Comparison of ENCODE assay signal across 25 cellular contexts in genomic region chr10:34172936-34173533, GRCh38.
DNase-seq lines count a peak whose midpoint lies in the region; ATAC-seq and TF ChIP-seq lines count a peak whose summit lies in the region.
"Had no signal": no experiment of that assay in that cellular context is flagged by ENCODE, and none has a peak within 500 bp of the region (broad histone marks: within the 10 kb centered on the region; RNA-seq: fewer than 3 reads in every experiment).

No MANE protein-coding gene starts in this region.

- peak overlapping the region; percentile 34; the same call in 1 of the 2 replicates for H3K4me2 ChIP-seq in PC-3 (ENCODE audit: low read length)

- H3K27me3 Mint-ChIP-seq in MCF 10A (ENCODE audit: insufficient read depth, unreplicated experiment): no peaks in the 10 kb centered on the region
- H3K27me3 Mint-ChIP-seq: effector memory CD8-positive, alpha-beta T cell had no signal

- H3K9me3 Mint-ChIP-seq in MCF 10A (ENCODE audit: unreplicated experiment): no peaks in the 10 kb centered on the region
- no peaks in the 10 kb centered on the region for H3K9me3 Mint-ChIP-seq in stimulated activated effector memory CD8-positive, alpha-beta T cell treated with anti-CD3 and anti-CD28 coated beads, Interleukin-12 subunit alpha, Interleukin-12 subunit beta, amount 100 ng/mL, for 72 hours
- H3K9me3 Mint-ChIP-seq: stimulated activated naive CD8-positive, alpha-beta T cell treated with anti-CD3 and anti-CD28 coated beads, Interleukin-15, Interleukin-2, amounts not matched to agents 100 ng/mL and 50 ng/mL, for 24 hours had no signal

- no peaks in the 10 kb centered on the region for H3F3A ChIP-seq in PC-3 (ENCODE audit: low read length, unreplicated experiment)

- peaks cover 11% of the 10 kb centered on the region for H3K4me1 Mint-ChIP-seq in MCF 10A (ENCODE audit: insufficient read depth, unreplicated experiment)
- H3K4me1 Mint-ChIP-seq in stimulated activated effector memory CD8-positive, alpha-beta T cell treated with anti-CD3 and anti-CD28 coated beads, Interleukin-12 subunit alpha, Interleukin-12 subunit beta, amount 100 ng/mL, for 72 hours: no peaks in the 10 kb centered on the region

- peaks cover 7% of the 10 kb centered on the region for H3K36me3 Mint-ChIP-seq in MCF 10A (ENCODE audit: insufficient read depth, unreplicated experiment)
- no peaks in the 10 kb centered on the region for H3K36me3 Mint-ChIP-seq in stimulated activated effector memory CD8-positive, alpha-beta T cell treated with anti-CD3 and anti-CD28 coated beads, Interleukin-12 subunit alpha, Interleukin-12 subunit beta, amount 100 ng/mL, for 72 hours
- H3K36me3 Mint-ChIP-seq: naive thymus-derived CD8-positive, alpha-beta T cell had no signal

- peak overlapping the region; percentile 76 for H3K27ac Mint-ChIP-seq in MCF 10A (ENCODE audit: low read depth, unreplicated experiment)
- H3K27ac Mint-ChIP-seq in stimulated activated effector memory CD8-positive, alpha-beta T cell treated with anti-CD3 and anti-CD28 coated beads, Interleukin-12 subunit alpha, Interleukin-12 subunit beta, amount 100 ng/mL, for 72 hours: no peak overlapping the region
- H3K27ac Mint-ChIP-seq: activated naive CD4-positive, alpha-beta T cell treated with anti-CD3 and anti-CD28 coated beads for 36 hours; effector memory CD8-positive, alpha-beta T cell; naive thymus-derived CD8-positive, alpha-beta T cell; stimulated activated naive CD8-positive, alpha-beta T cell treated with anti-CD3 and anti-CD28 coated beads, Interleukin-15, Interleukin-2, amounts not matched to agents 100 ng/mL and 50 ng/mL, for 24 hours had no signal

- POLR2A ChIA-PET in MCF 10A (lab: Yijun Ruan, JAX): no interaction called here
- POLR2A ChIA-PET in PC-3 (lab: Charles Lee; ENCODE audit: unreplicated experiment): no interaction called here

- H3K9me2 ChIP-seq in PC-3 (replicated peaks; ENCODE audit: low read length): no peaks in the 10 kb centered on the region

- intact Hi-C loops in MCF 10A (cut with micrococcal nuclease) (loop anchor here (5.0 kb wide), 1 partner anchor 841 kb away; the partner anchor contains the start of gene NRP1), breast epithelium (cut with DNase I; ENCODE audit: low total_unique reads) (no loop called here), PC-3 (cut with micrococcal nuclease) (no loop called here), sigmoid colon (cut with DNase I) (no loop called here)

- H3K36me3 ChIP-seq in breast epithelium: no peaks in the 10 kb centered on the region
- H3K36me3 ChIP-seq in PC-3 (ENCODE audit: low read depth, low read length): no peaks in the 10 kb centered on the region
- no peaks in the 10 kb centered on the region for H3K36me3 ChIP-seq in sigmoid colon
- H3K36me3 ChIP-seq: transverse colon had no signal

- DNase-seq in MCF 10A (ENCODE audit: unreplicated experiment) (peak; percentile 71), breast epithelium (ENCODE audit: low spot score in 2 of 2) (no peak), PC-3 (peak; percentile 55), fibroblast of mammary gland (ENCODE audit: low read depth) (peak; percentile 72), sigmoid colon (no peak), COR-L47 (lab: John Stamatoyannopoulos, UW) (no peak), NCI-H2227 (lab: John Stamatoyannopoulos, UW; ENCODE audit: unreplicated experiment) (no peak)
- no peak for DNase-seq in stimulated activated effector memory CD8-positive, alpha-beta T cell treated with anti-CD3 and anti-CD28 coated beads, Interleukin-12 subunit alpha, Interleukin-12 subunit beta, amount 100 ng/mL, for 72 hours (ENCODE audit: low spot score in 2 of 2)
- DNase-seq: activated CD4-positive, alpha-beta T cell treated with anti-CD3 and anti-CD28 coated beads, Interleukin-2, amount 50 U/mL, for 48 hours; activated naive CD4-positive, alpha-beta T cell treated with anti-CD3 and anti-CD28 coated beads for 36 hours; activated T-cell treated with anti-CD3 and anti-CD28 coated beads, Interleukin-2, amount 50 U/mL, for 1 hour; C1 segment of cervical spinal cord; effector memory CD8-positive, alpha-beta T cell; H7; hippocampal formation; IMR-90; islet precursor cell; MM.1S; naive thymus-derived CD8-positive, alpha-beta T cell; NCI-H2081; OCI-M1; SHP77 treated with DMSO at 0.1 percent for 48 hours; transverse colon had no signal

- WGBS in sigmoid colon, 2 donors: 77 to 80% methylated on average over 8 of the region's 8 CpGs

- no peaks in the 10 kb centered on the region for H3K27me3 ChIP-seq in breast epithelium
- no peaks in the 10 kb centered on the region for H3K27me3 ChIP-seq in PC-3 (ENCODE audit: low read length)
- no peaks in the 10 kb centered on the region for H3K27me3 ChIP-seq in sigmoid colon
- H3K27me3 ChIP-seq: foreskin keratinocyte, transverse colon had no signal

- no TSS peak for BruUV-seq in MCF 10A (replicated peaks; lab: Mats Ljungman, UMichigan)
- no TSS peak for BruUV-seq in PC-3 (replicated peaks; lab: Mats Ljungman, UMichigan)

- TF ChIP-seq CTCF in MCF 10A (IDR thresholded peaks at IDR 0.05; ENCODE audit: unreplicated experiment) (no peak), breast epithelium (IDR thresholded peaks at IDR 0.05) (no peak), PC-3 (conservative IDR thresholded peaks at IDR 0.05; ENCODE audit: low read depth, low read length) (no peak), fibroblast of mammary gland (conservative IDR thresholded peaks at IDR 0.05; ENCODE audit: control insufficient read depth, insufficient read depth, low read depth, low read length) (no peak), sigmoid colon (IDR thresholded peaks at IDR 0.05) (no peak)

- no peak overlapping the region for H3K4me3 ChIP-seq in breast epithelium
- H3K4me3 ChIP-seq in PC-3 (ENCODE audit: low read length): no peak overlapping the region
- no peak overlapping the region for H3K4me3 ChIP-seq in fibroblast of mammary gland (ENCODE audit: control insufficient read depth, low read depth, low read length)
- H3K4me3 ChIP-seq in sigmoid colon: no peak overlapping the region
- H3K4me3 ChIP-seq: transverse colon had no signal

- no peaks in the 10 kb centered on the region for H4K20me1 ChIP-seq in PC-3 (ENCODE audit: low read length)

- no peak for TF ChIP-seq EP300 in sigmoid colon (IDR thresholded peaks at IDR 0.05)

- ATAC-seq in PC-3: peak; percentile 44
- no peak for ATAC-seq in stimulated activated effector memory CD8-positive, alpha-beta T cell treated with anti-CD3 and anti-CD28 coated beads, Interleukin-12 subunit alpha, Interleukin-12 subunit beta, amount 100 ng/mL, for 72 hours
- ATAC-seq: effector memory CD8-positive, alpha-beta T cell; foreskin keratinocyte; naive thymus-derived CD8-positive, alpha-beta T cell had no signal

- no peaks in the 10 kb centered on the region for H3K9me3 ChIP-seq in breast epithelium
- H3K9me3 ChIP-seq in PC-3 (ENCODE audit: low read length): no peaks in the 10 kb centered on the region
- no peaks in the 10 kb centered on the region for H3K9me3 ChIP-seq in sigmoid colon
- H3K9me3 ChIP-seq: transverse colon had no signal

- TF ChIP-seq POLR2A in breast epithelium (IDR thresholded peaks at IDR 0.05) (no peak), sigmoid colon (IDR thresholded peaks at IDR 0.05) (no peak)

- no peak overlapping the region for H3K9ac ChIP-seq in PC-3 (ENCODE audit: low read length)

- CTCF ChIA-PET in MCF 10A (lab: Yijun Ruan, JAX) (no interaction called here), PC-3 (lab: Charles Lee) (no interaction called here)

- H3K79me2 ChIP-seq in PC-3 (ENCODE audit: low read length): no peaks in the 10 kb centered on the region

- no peaks in the 10 kb centered on the region for H3K4me1 ChIP-seq in breast epithelium
- H3K4me1 ChIP-seq in PC-3 (ENCODE audit: insufficient read depth, low read length): peaks cover 19% of the 10 kb centered on the region
- H3K4me1 ChIP-seq in sigmoid colon: peaks cover 0 to 9% (median 0%) of the 10 kb centered on the region in 4 donors
- H3K4me1 ChIP-seq: transverse colon had no signal

- H3K27ac ChIP-seq in breast epithelium (no peak overlapping the region), PC-3 (ENCODE audit: low read length) (no peak overlapping the region), sigmoid colon (no peak overlapping the region)
- H3K27ac ChIP-seq: foreskin keratinocyte, transverse colon had no signal

- H2AFZ ChIP-seq in PC-3 (ENCODE audit: low read length): no peak overlapping the region

- H3K4me3 Mint-ChIP-seq in MCF 10A (ENCODE audit: unreplicated experiment): peak overlapping the region; percentile 52
- H3K4me3 Mint-ChIP-seq in stimulated activated effector memory CD8-positive, alpha-beta T cell treated with anti-CD3 and anti-CD28 coated beads, Interleukin-12 subunit alpha, Interleukin-12 subunit beta, amount 100 ng/mL, for 72 hours: no peak overlapping the region
- H3K4me3 Mint-ChIP-seq: activated naive CD4-positive, alpha-beta T cell treated with anti-CD3 and anti-CD28 coated beads for 36 hours; effector memory CD8-positive, alpha-beta T cell; naive thymus-derived CD8-positive, alpha-beta T cell; stimulated activated naive CD8-positive, alpha-beta T cell treated with anti-CD3 and anti-CD28 coated beads, Interleukin-15, Interleukin-2, amounts not matched to agents 100 ng/mL and 50 ng/mL, for 24 hours had no signal

Comparison
In these comparisons a context has a peak if more than half of its experiments do, and no peak if none do; other contexts are left out.
1. DNase-seq: peak in MCF 10A (single experiment), PC-3 (single experiment) and fibroblast of mammary gland (single experiment); none in breast epithelium (0 of 2), sigmoid colon (single experiment), COR-L47 (single experiment), stimulated activated effector memory CD8-positive, alpha-beta T cell treated with anti-CD3 and anti-CD28 coated beads, Interleukin-12 subunit alpha, Interleukin-12 subunit beta, amount 100 ng/mL, for 72 hours (0 of 2) and NCI-H2227 (single experiment).